ENCODE assay signal across 10 cellular contexts in the genomic region with DNA sequence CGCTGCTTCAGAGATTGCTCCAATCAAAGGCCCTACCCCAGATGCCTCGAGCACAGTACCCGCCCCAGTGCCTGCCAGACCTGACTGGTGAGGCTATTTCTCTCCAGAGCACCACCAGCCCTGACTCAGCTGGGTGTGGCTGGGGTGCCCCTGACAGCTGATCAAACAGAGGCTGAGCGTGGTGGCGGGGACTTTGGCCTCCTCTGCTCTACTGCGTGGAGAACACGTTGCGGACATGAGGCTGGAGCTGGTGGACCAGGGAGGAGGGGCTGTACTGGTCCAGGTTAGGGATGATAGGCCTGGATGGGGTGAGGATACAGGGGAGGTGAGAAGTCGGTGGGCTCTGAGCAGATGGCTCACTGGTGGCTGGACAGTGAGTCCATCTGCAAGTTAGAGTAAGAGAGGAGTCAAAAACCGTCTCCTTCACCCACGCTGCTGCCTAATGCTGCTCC. TPM values are rescaled to one million over a fixed set of nuclear protein-coding genes. Genes with fewer than 3 reads are reported as not detected.
DNase-seq lines count a peak whose midpoint lies in the region; ATAC-seq and TF ChIP-seq lines count a peak whose summit lies in the region.
"Had no signal": no experiment of that assay in that cellular context is flagged by ENCODE, and none has a peak within 500 bp of the region (broad histone marks: within the 10 kb centered on the region; RNA-seq: fewer than 3 reads in every experiment).

No MANE protein-coding gene starts in this region.

- peak overlapping the region; percentile 16 for H3K9ac ChIP-seq in NT2/D1 (ENCODE audit: insufficient read length, low read depth)
- H3K9ac ChIP-seq: parathyroid adenoma had no signal

- no peak overlapping the region for H3K4me3 ChIP-seq in HEK293 (ENCODE audit: low read depth, low read length)
- H3K4me3 ChIP-seq in NT2/D1 (ENCODE audit: insufficient read length, low read depth) = no peak overlapping the region
- H3K4me3 ChIP-seq in fibroblast of the aortic adventitia (ENCODE audit: low read depth, low read length) = no peak overlapping the region
- no peak overlapping the region for H3K4me3 ChIP-seq in skin epidermis

- TF ChIP-seq CTCF in HEK293 (tag by site-specific recombination; IDR thresholded peaks at IDR 0.05) = no peak
- no peak for TF ChIP-seq CTCF in fibroblast of the aortic adventitia (IDR thresholded peaks at IDR 0.05; ENCODE audit: insufficient read depth, low read length)

- no peaks in the 10 kb centered on the region for H3K36me3 ChIP-seq in HEK293 (ENCODE audit: control insufficient read depth in 2 of 2, insufficient read depth in 1 of 2, low read length in 2 of 2)
- no peaks in the 10 kb centered on the region for H3K36me3 ChIP-seq in NT2/D1 (ENCODE audit: insufficient read depth, insufficient read length, low read length)

- H3K4me1 ChIP-seq in HEK293 (ENCODE audit: control insufficient read depth, insufficient read depth, low read length) (no peaks in the 10 kb centered on the region; the same call in 1 of the 2 replicates), NT2/D1 (ENCODE audit: insufficient read depth, insufficient read length) (peaks cover 5% of the 10 kb centered on the region)
- H3K4me1 ChIP-seq: parathyroid adenoma had no signal

- H3K9me3 ChIP-seq in HEK293 (ENCODE audit: control insufficient read depth, insufficient read depth, low read depth, low read length) (no peaks in the 10 kb centered on the region), NT2/D1 (ENCODE audit: insufficient read depth, low read length) (no peaks in the 10 kb centered on the region)

- H3K27ac ChIP-seq in HEK293 (ENCODE audit: extremely low read depth, low read depth, low read length) (no peak overlapping the region), skin epidermis (peak overlapping the region in 16 of 21 experiments; percentile 48 to 94 (median 76))
- H3K27ac ChIP-seq: parathyroid adenoma had no signal

- DNase-seq in NT2/D1 (ENCODE audit: low read depth, low spot score) = no peak
- DNase-seq in fibroblast of the aortic adventitia (ENCODE audit: low read depth) = peak; percentile 28
- DNase-seq in iPS-NIHi11 (ENCODE audit: low spot score) = no peak
- DNase-seq in NOMO-1 (lab: John Stamatoyannopoulos, UW; ENCODE audit: unreplicated experiment in 2 of 2) = no peak
- DNase-seq: activated T-cell treated with anti-CD3 and anti-CD28 coated beads, Interleukin-2, amount 50 U/mL, for 24 hours; HCEC 1CT had no signal

- POLR2A ChIA-PET in HEK293 (lab: Yijun Ruan, JAX) = no interaction called here

- CTCF ChIA-PET in HEK293 (lab: Yijun Ruan, JAX) = interaction anchor here (0.7 to 1.2 kb wide), 4 partner anchors 14 to 217 kb away, joined by 3 to 4 read pairs (median 3); no protein-coding TSS in a partner anchor

- H3K27me3 ChIP-seq in NT2/D1 (ENCODE audit: insufficient read depth, insufficient read length) = no peaks in the 10 kb centered on the region

- no peak for ATAC-seq in GM21515 (IDR thresholded peaks at IDR 0.05; ENCODE audit: unreplicated experiment)

TF ChIP-seq in HEK293, 187 proteins besides CTCF, POLR2A, EP300 and RAD21:
- TF ChIP-seq KLF17 (tag by site-specific recombination; IDR thresholded peaks at IDR 0.05) (peak; percentile 26; the same call in 1 of the 2 replicates), ZNF600 (tag by site-specific recombination; IDR thresholded peaks at IDR 0.05) (0 out of 2 replicates have a peak, but pooled peaks have one; percentile 40), REST (tag by site-specific recombination; IDR thresholded peaks at IDR 0.05) (no peak), KLF1 (tag by site-specific recombination; IDR thresholded peaks at IDR 0.05) (peak; percentile 89)

RNA-seq across cellular contexts. Expression of gene DOCK6, which starts 3.5 kb away (rescaled TPM):
- total RNA-seq in fibroblast of the aortic adventitia (ENCODE audit: low replicate concordance) = 13.6 and 19.7 TPM in 2 replicates

RNA-seq across cellular contexts. Expression of gene ANGPTL8, which starts 26.4 kb away (rescaled TPM):
- not detected in 2 replicates for total RNA-seq in fibroblast of the aortic adventitia (ENCODE audit: low replicate concordance)

RNA-seq across cellular contexts. Expression of gene TSPAN16, which starts 30.1 kb away (rescaled TPM):
- not detected in 2 replicates for total RNA-seq in fibroblast of the aortic adventitia (ENCODE audit: low replicate concordance)
